Comparison of ENCODE assay signal across 14 cellular contexts in the genomic region with DNA sequence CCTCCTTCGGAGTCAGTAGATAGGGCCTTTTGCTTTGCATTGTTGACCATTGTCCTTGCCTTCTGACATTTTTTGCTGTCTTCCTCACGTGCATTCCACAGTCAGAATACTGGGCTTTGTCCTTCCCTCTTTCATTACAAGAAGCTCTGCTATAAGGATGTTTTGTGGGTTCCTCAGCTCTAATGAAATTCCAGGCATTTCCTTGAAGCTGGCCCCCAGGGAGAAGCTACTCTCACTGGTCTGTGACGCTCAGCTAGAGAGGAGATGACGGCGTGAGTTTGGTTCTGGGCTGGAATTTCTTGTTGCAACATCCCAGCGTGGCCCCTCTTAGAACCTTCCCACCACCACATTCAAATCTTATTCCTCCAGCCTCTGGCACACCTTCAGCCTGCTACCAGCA.
A peak's percentile ranks its signal among the peaks of the same experiment; 100 is the strongest.
DNase-seq lines count a peak whose midpoint lies in the region; ATAC-seq and TF ChIP-seq lines count a peak whose summit lies in the region.
"Had no signal": no experiment of that assay in that cellular context is flagged by ENCODE, and none has a peak within 500 bp of the region (broad histone marks: within the 10 kb centered on the region; RNA-seq: fewer than 3 reads in every experiment).

No MANE protein-coding gene starts in this region.

- H3K27me3 Mint-ChIP-seq in endothelial cell (ENCODE audit: unreplicated experiment) = peaks cover 4% of the 10 kb centered on the region
- H3K27me3 Mint-ChIP-seq: T-helper 17 cell had no signal

- H3K27ac ChIP-seq in IMR-90 (ENCODE audit: insufficient read depth, low read length) (no peak overlapping the region), coronary artery (no peak overlapping the region)
- H3K27ac ChIP-seq: neutrophil had no signal

- no peak overlapping the region for H4K5ac ChIP-seq in IMR-90 (ENCODE audit: low read depth, low read length)

- no peaks in the 10 kb centered on the region for H3K36me3 Mint-ChIP-seq in endothelial cell (ENCODE audit: low read depth, unreplicated experiment)
- H3K36me3 Mint-ChIP-seq in activated naive CD4-positive, alpha-beta T cell treated with anti-CD3 and anti-CD28 coated beads, Interleukin-2, amount 50 U/mL, for 72 hours = no peaks in the 10 kb centered on the region
- H3K36me3 Mint-ChIP-seq: activated naive CD8-positive, alpha-beta T cell treated with anti-CD3 and anti-CD28 coated beads for 36 hours had no signal

- 0 out of 2 replicates have a peak overlapping the region, but pooled peaks have one; percentile 51 for H2BK20ac ChIP-seq in IMR-90 (ENCODE audit: low read depth, low read length)

- peak overlapping the region; percentile 83 for H2BK5ac ChIP-seq in IMR-90 (ENCODE audit: low read depth, low read length, poor library complexity, severe bottlenecking)

- H3K4me1 ChIP-seq in IMR-90 (ENCODE audit: control insufficient read depth, insufficient read depth, low read length) = peaks cover 9% of the 10 kb centered on the region; the same call in 1 of the 2 replicates

- peak overlapping the region; percentile 62; the same call in 1 of the 2 replicates for H2BK120ac ChIP-seq in IMR-90 (ENCODE audit: low read depth, low read length)

- H3K4me2 ChIP-seq in IMR-90 (ENCODE audit: low read depth, low read length) = no peak overlapping the region; the same call in 1 of the 2 replicates

- H3K79me1 ChIP-seq in IMR-90 (ENCODE audit: low read depth in 1 of 2, low read length in 2 of 2) = no peaks in the 10 kb centered on the region

- intact Hi-C loops in IMR-90 (cut with micrococcal nuclease) = loop anchor here (5.0 kb wide), 1 partner anchor 55 kb away; no protein-coding TSS in a partner anchor

- H2BK15ac ChIP-seq in IMR-90 (ENCODE audit: low read depth, low read length) = no peak overlapping the region; the same call in 2 of the 3 replicates

- peak overlapping the region; percentile 62 to 80; a peak in 2 of 4 replicates for H4K8ac ChIP-seq in IMR-90 (ENCODE audit: low read depth in 2 of 2, low read length in 2 of 2)

- peaks cover 4% of the 10 kb centered on the region; the same call in 1 of the 2 replicates for H3K9me1 ChIP-seq in IMR-90 (ENCODE audit: insufficient read depth, low read length)

- H3K27me3 ChIP-seq in IMR-90 (ENCODE audit: control insufficient read depth, insufficient read depth, low read length) = no peaks in the 10 kb centered on the region
- H3K27me3 ChIP-seq: neutrophil had no signal

- H4K91ac ChIP-seq in IMR-90 (ENCODE audit: insufficient read depth, low read depth, low read length) = no peak overlapping the region

- peaks cover 19% of the 10 kb centered on the region for H3K4me1 Mint-ChIP-seq in endothelial cell (ENCODE audit: unreplicated experiment)
- H3K4me1 Mint-ChIP-seq: activated naive CD8-positive, alpha-beta T cell treated with anti-CD3 and anti-CD28 coated beads for 36 hours; T-helper 17 cell had no signal

- peak; percentile 86 for ATAC-seq in IMR-90 (ENCODE audit: low read depth)
- ATAC-seq in activated naive CD4-positive, alpha-beta T cell treated with anti-CD3 and anti-CD28 coated beads, Interleukin-2, amount 50 U/mL, for 72 hours = no peak
- ATAC-seq: GM12878, T-helper 17 cell had no signal

- no peaks in the 10 kb centered on the region for H4K20me1 ChIP-seq in IMR-90 (ENCODE audit: insufficient read depth, low read length)

- no peak overlapping the region for H3K4ac ChIP-seq in IMR-90 (ENCODE audit: low read depth, low read length)

- no CpG with 5 or more reads among the region's 6 CpGs for WGBS in IMR-90 (ENCODE audit: extremely low coverage in 2 of 2, insufficient read length in 1 of 2), 2 experiments

- no peak overlapping the region for H2AK5ac ChIP-seq in IMR-90 (ENCODE audit: low read depth, low read length)

- no peak overlapping the region for H3K4me3 Mint-ChIP-seq in endothelial cell (ENCODE audit: unreplicated experiment)
- H3K4me3 Mint-ChIP-seq: activated naive CD8-positive, alpha-beta T cell treated with anti-CD3 and anti-CD28 coated beads for 36 hours; T-helper 17 cell had no signal

- no peak for TF ChIP-seq POLR2A in IMR-90 (IDR thresholded peaks at IDR 0.05; ENCODE audit: low read depth, low read length)

- no peak for TF ChIP-seq CTCF in AG10803 (conservative IDR thresholded peaks at IDR 0.05; ENCODE audit: low read length)
- TF ChIP-seq CTCF in IMR-90 (conservative IDR thresholded peaks at IDR 0.05; ENCODE audit: low read depth, low read length) = no peak
- TF ChIP-seq CTCF in endothelial cell (IDR thresholded peaks at IDR 0.05; ENCODE audit: unreplicated experiment) = no peak
- no peak for TF ChIP-seq CTCF in coronary artery (IDR thresholded peaks at IDR 0.05)

- H3K4me3 ChIP-seq in AG10803 (ENCODE audit: low read length) = no peak overlapping the region
- H3K4me3 ChIP-seq in IMR-90 (ENCODE audit: insufficient read depth, low read depth, low read length) = no peak overlapping the region
- H3K4me3 ChIP-seq in coronary artery = no peak overlapping the region
- H3K4me3 ChIP-seq: GM12878 had no signal

- no peak overlapping the region for H3K23ac ChIP-seq in IMR-90 (ENCODE audit: low read depth, low read length)

- in situ Hi-C loops in IMR-90 (cut with MboI; ENCODE audit: low sequenced_read_pairs) = no loop called here

- dilution Hi-C loops in IMR-90 (cut with HindIII; ENCODE audit: low sequenced_read_pairs, unreplicated experiment) = no loop called here

- 0 out of 2 replicates have a peak overlapping the region, but pooled peaks have one; percentile 21 for H3K14ac ChIP-seq in IMR-90 (replicated peaks; ENCODE audit: low read depth, low read length)

- CTCF ChIA-PET in IMR-90 (lab: Yijun Ruan, JAX) = no interaction called here

- H2AK9ac ChIP-seq in IMR-90 (replicated peaks; ENCODE audit: low read depth, low read length, poor library complexity) = no peak overlapping the region

- H3K9ac ChIP-seq in IMR-90 (ENCODE audit: low read depth, low read length) = no peak overlapping the region

- POLR2A ChIA-PET in IMR-90 (lab: Charles Lee; ENCODE audit: unreplicated experiment) = no interaction called here

- H2AFZ ChIP-seq in IMR-90 (replicated peaks; ENCODE audit: low read length, poor library complexity) = peak overlapping the region; percentile 1

- H3K56ac ChIP-seq in IMR-90 (ENCODE audit: extremely low read depth, insufficient read depth, low read length) = no peak overlapping the region

- no peaks in the 10 kb centered on the region for H3K36me3 ChIP-seq in IMR-90 (ENCODE audit: control insufficient read depth, insufficient read depth, low read length)
- H3K36me3 ChIP-seq: neutrophil had no signal

- H3K27ac Mint-ChIP-seq in endothelial cell (ENCODE audit: unreplicated experiment) = peak overlapping the region; percentile 21
- H3K27ac Mint-ChIP-seq in activated naive CD4-positive, alpha-beta T cell treated with anti-CD3 and anti-CD28 coated beads, Interleukin-2, amount 50 U/mL, for 72 hours = no peak overlapping the region
- H3K27ac Mint-ChIP-seq: activated naive CD8-positive, alpha-beta T cell treated with anti-CD3 and anti-CD28 coated beads for 36 hours; T-helper 17 cell had no signal

- peak overlapping the region; percentile 93; the same call in 1 of the 2 replicates for H3K18ac ChIP-seq in IMR-90 (ENCODE audit: low read depth, low read length)

- DNase-seq in AG10803 (ENCODE audit: low read depth) (peak; percentile 94), IMR-90 (peak; percentile 76), endothelial cell (ENCODE audit: low spot score) (peak; percentile 13), myocyte (ENCODE audit: low read depth) (peak; percentile 48), NCI-H2029 treated with DMSO at 0.1 percent for 48 hours (lab: John Stamatoyannopoulos, UW) (no peak), coronary artery (ENCODE audit: low spot score) (no peak)
- no peak for DNase-seq in stimulated activated CD4-positive, alpha-beta T cell treated with anti-CD3 and anti-CD28 coated beads, Interleukin-2, amount 100 ng/mL, for 24 hours
- no peak for DNase-seq in activated naive CD4-positive, alpha-beta T cell treated with anti-CD3 and anti-CD28 coated beads, Interleukin-2, amount 50 U/mL, for 72 hours (ENCODE audit: low spot score in 2 of 2)
- DNase-seq: activated naive CD8-positive, alpha-beta T cell treated with anti-CD3 and anti-CD28 coated beads for 36 hours; kidney; NCI-H2081; T-helper 17 cell had no signal

- no peak for TF ChIP-seq RAD21 in IMR-90 (IDR thresholded peaks at IDR 0.05; ENCODE audit: low read length)

- H3K9me3 Mint-ChIP-seq in endothelial cell (ENCODE audit: unreplicated experiment) = no peaks in the 10 kb centered on the region
- no peaks in the 10 kb centered on the region for H3K9me3 Mint-ChIP-seq in activated naive CD4-positive, alpha-beta T cell treated with anti-CD3 and anti-CD28 coated beads, Interleukin-2, amount 50 U/mL, for 72 hours
- H3K9me3 Mint-ChIP-seq: activated naive CD8-positive, alpha-beta T cell treated with anti-CD3 and anti-CD28 coated beads for 36 hours had no signal

- BruUV-seq in IMR-90 (replicated peaks; lab: Mats Ljungman, UMichigan) = no TSS peak

- no peaks in the 10 kb centered on the region for H3K9me3 ChIP-seq in IMR-90 (ENCODE audit: control insufficient read depth, insufficient read depth, low read length)
- H3K9me3 ChIP-seq: neutrophil had no signal

TF ChIP-seq in IMR-90, 13 proteins besides CTCF, POLR2A, EP300 and RAD21:
- TF ChIP-seq MAFK (IDR thresholded peaks at IDR 0.05; ENCODE audit: low read depth, low read length) (no peak), CEBPB (IDR thresholded peaks at IDR 0.05; ENCODE audit: low read depth, low read length) (peak; percentile 77), BHLHE40 (IDR thresholded peaks at IDR 0.05; ENCODE audit: low read depth, low read length) (peak; percentile 87; the same call in 1 of the 2 replicates)

Comparison
In these comparisons a context has a peak if more than half of its experiments do, and no peak if none do; other contexts are left out.
1. DNase-seq: peak in AG10803 (single experiment), IMR-90 (single experiment), endothelial cell (single experiment) and myocyte (single experiment); none in NCI-H2029 treated with DMSO at 0.1 percent for 48 hours (single experiment), stimulated activated CD4-positive, alpha-beta T cell treated with anti-CD3 and anti-CD28 coated beads, Interleukin-2, amount 100 ng/mL, for 24 hours (0 of 2), activated naive CD4-positive, alpha-beta T cell treated with anti-CD3 and anti-CD28 coated beads, Interleukin-2, amount 50 U/mL, for 72 hours (0 of 2) and coronary artery (single experiment).